In genomic region chr12:7935773-7936581, GRCh38 we compare ENCODE assay signal across 8 cellular contexts. TPM values are rescaled to one million over a fixed set of nuclear protein-coding genes. Genes with fewer than 3 reads are reported as not detected.
DNase-seq lines count a peak whose midpoint lies in the region; ATAC-seq and TF ChIP-seq lines count a peak whose summit lies in the region.

Gene SLC2A3, minus strand, starts transcription at chr12:7936187. Its CDS starts 153 bp downstream, at chr12:7936034.

- no TSS peak for BruUV-seq in PC-3 (replicated peaks; lab: Mats Ljungman, UMichigan)

- POLR2A ChIA-PET in RWPE1 (lab: Yijun Ruan, JAX; ENCODE audit: low non-redundant PET), result interaction anchor here (0.5 to 0.6 kb wide), 2 partner anchors 332 to 1479 kb away, joined by 3 read pairs; no protein-coding TSS in a partner anchor
- POLR2A ChIA-PET in naive thymus-derived CD8-positive, alpha-beta T cell (lab: Charles Lee), result interaction anchor here (0.6 to 7.5 kb wide), 23 partner anchors 9 to 992 kb away, joined by 3 to 311 read pairs (median 4); partner anchors contain the start of genes C12orf57, FOXJ2 and RNU7-1
- POLR2A ChIA-PET in PC-3 (lab: Charles Lee; ENCODE audit: unreplicated experiment), result interaction anchor here (0.6 kb wide), 1 partner anchor 25 kb away, joined by 4 read pairs; no protein-coding TSS in a partner anchor

- no peak for TF ChIP-seq CTCF in RWPE1 (conservative IDR thresholded peaks at IDR 0.05; ENCODE audit: low read depth)
- TF ChIP-seq CTCF in fibroblast of the aortic adventitia (IDR thresholded peaks at IDR 0.05; ENCODE audit: insufficient read depth, low read length), result no peak
- TF ChIP-seq CTCF in PC-3 (conservative IDR thresholded peaks at IDR 0.05; ENCODE audit: low read depth, low read length), result no peak

- no peaks in the 10 kb centered on the region for H3K79me2 ChIP-seq in PC-3 (ENCODE audit: low read length)

- H3K4me1 Mint-ChIP-seq in activated T-helper 17 cell treated with anti-CD3 and anti-CD28 coated beads, Interleukin-2, amount 50 U/mL, for 72 hours, result peaks cover 15% of the 10 kb centered on the region
- H3K4me1 Mint-ChIP-seq in naive thymus-derived CD8-positive, alpha-beta T cell, result peaks cover 6 to 17% (median 15%) of the 10 kb centered on the region in 4 donors

- H3F3A ChIP-seq in PC-3 (ENCODE audit: low read length, unreplicated experiment), result no peaks in the 10 kb centered on the region

- CTCF ChIA-PET in RWPE1 (lab: Yijun Ruan, JAX) (interaction anchor here (0.5 to 0.6 kb wide), 2 partner anchors 35 to 128 kb away, joined by 3 read pairs; no protein-coding TSS in a partner anchor), PC-3 (lab: Charles Lee) (interaction anchor here (0.6 kb wide), 1 partner anchor 56 kb away, joined by 7 read pairs; no protein-coding TSS in a partner anchor)

- no peaks in the 10 kb centered on the region for H3K9me3 ChIP-seq in PC-3 (ENCODE audit: low read length)

- no peak within 1 kb of the TSS for H3K9ac ChIP-seq in PC-3 (ENCODE audit: low read length)

- H3K9me2 ChIP-seq in PC-3 (replicated peaks; ENCODE audit: low read length), result no peaks in the 10 kb centered on the region

- H3K4me3 Mint-ChIP-seq in activated T-helper 17 cell treated with anti-CD3 and anti-CD28 coated beads, Interleukin-2, amount 50 U/mL, for 72 hours, result no peak within 1 kb of the TSS
- H3K4me3 Mint-ChIP-seq in naive thymus-derived CD8-positive, alpha-beta T cell, result no peak within 1 kb of the TSS

- H3K9me3 Mint-ChIP-seq in activated T-helper 17 cell treated with anti-CD3 and anti-CD28 coated beads, Interleukin-2, amount 50 U/mL, for 72 hours, result no peaks in the 10 kb centered on the region
- no peaks in the 10 kb centered on the region for H3K9me3 Mint-ChIP-seq in naive thymus-derived CD8-positive, alpha-beta T cell

- H3K4me2 ChIP-seq in PC-3 (ENCODE audit: low read length), result no peak within 1 kb of the TSS

- no peaks in the 10 kb centered on the region for H3K4me1 ChIP-seq in PC-3 (ENCODE audit: insufficient read depth, low read length)

- H3K4me3 ChIP-seq in fibroblast of the aortic adventitia (ENCODE audit: low read depth, low read length) (peak within 1 kb of the TSS; percentile 93), PC-3 (ENCODE audit: low read length) (no peak within 1 kb of the TSS)

- no peaks in the 10 kb centered on the region for H3K27me3 Mint-ChIP-seq in activated T-helper 17 cell treated with anti-CD3 and anti-CD28 coated beads, Interleukin-2, amount 50 U/mL, for 72 hours
- H3K27me3 Mint-ChIP-seq in naive thymus-derived CD8-positive, alpha-beta T cell, result no peaks in the 10 kb centered on the region

- DNase-seq in ELR (ENCODE audit: low read depth), result peak; percentile 94
- DNase-seq in RWPE1 (ENCODE audit: low spot score), result peak; percentile 46
- DNase-seq in fibroblast of the aortic adventitia (ENCODE audit: low read depth), result peak; percentile 97
- peak; percentile 57 to 92 (median 88) for DNase-seq in naive thymus-derived CD8-positive, alpha-beta T cell
- peak; percentile 84 for DNase-seq in stimulated activated naive CD4-positive, alpha-beta T cell treated with Interleukin-2 at 50 U/mL for 16 hours (lab: John Stamatoyannopoulos, UW)
- DNase-seq in PC-3, result no peak

- no peaks in the 10 kb centered on the region for H3K36me3 Mint-ChIP-seq in activated T-helper 17 cell treated with anti-CD3 and anti-CD28 coated beads, Interleukin-2, amount 50 U/mL, for 72 hours (ENCODE audit: low read depth)
- peaks cover 0 to 6% (median 0%) of the 10 kb centered on the region in 3 donors for H3K36me3 Mint-ChIP-seq in naive thymus-derived CD8-positive, alpha-beta T cell

- H3K27me3 ChIP-seq in PC-3 (ENCODE audit: low read length), result no peaks in the 10 kb centered on the region

- no peaks in the 10 kb centered on the region for H4K20me1 ChIP-seq in PC-3 (ENCODE audit: low read length)

- H3K27ac Mint-ChIP-seq in activated T-helper 17 cell treated with anti-CD3 and anti-CD28 coated beads, Interleukin-2, amount 50 U/mL, for 72 hours, result no peak within 1 kb of the TSS
- H3K27ac Mint-ChIP-seq in naive thymus-derived CD8-positive, alpha-beta T cell, result no peak within 1 kb of the TSS

- no peaks in the 10 kb centered on the region for H3K36me3 ChIP-seq in PC-3 (ENCODE audit: low read depth, low read length)

- ATAC-seq in HG02759 (IDR thresholded peaks at IDR 0.05; ENCODE audit: unreplicated experiment) (peak; percentile 45), PC-3 (no peak)
- ATAC-seq in activated T-helper 17 cell treated with anti-CD3 and anti-CD28 coated beads, Interleukin-2, amount 50 U/mL, for 72 hours (replicated peaks), result peak; percentile 76
- peak; percentile 66 to 70 for ATAC-seq in naive thymus-derived CD8-positive, alpha-beta T cell

- intact Hi-C loops in PC-3 (cut with micrococcal nuclease), result no loop called here

- H2AFZ ChIP-seq in PC-3 (ENCODE audit: low read length), result no peak within 1 kb of the TSS

- no peak within 1 kb of the TSS for H3K27ac ChIP-seq in RWPE1
- H3K27ac ChIP-seq in PC-3 (ENCODE audit: low read length), result no peak within 1 kb of the TSS

RNA-seq across cellular contexts. Expression of gene SLC2A3, which starts in this region (rescaled TPM):
- 1,000 to 10,000 TPM in 1 of 2 donors, 100 to 1,000 TPM in 1; 296 to 1,246 TPM for total RNA-seq in activated T-helper 17 cell treated with anti-CD3 and anti-CD28 coated beads, Interleukin-2, amount 50 U/mL, for 72 hours
- total RNA-seq in fibroblast of the aortic adventitia (ENCODE audit: low replicate concordance), result 42.4 and 49.6 TPM in 2 replicates
- 100 to 1,000 TPM; 108 to 115 TPM for total RNA-seq in naive thymus-derived CD8-positive, alpha-beta T cell
- polyA plus RNA-seq in naive thymus-derived CD8-positive, alpha-beta T cell, result 10 to 100 TPM; 47.6 to 88.0 (median 71.8) TPM
- total RNA-seq in PC-3 (2014; rRNA removed), result not detected in 2 replicates

Comparison
In these comparisons a context has a peak if more than half of its experiments do, and no peak if none do; other contexts are left out.
1. RNA of gene SLC2A3 (total RNA-seq): 296 to 1,246 TPM in activated T-helper 17 cell treated with anti-CD3 and anti-CD28 coated beads, Interleukin-2, amount 50 U/mL, for 72 hours, 108 to 115 TPM in naive thymus-derived CD8-positive, alpha-beta T cell and 42.4 to 49.6 TPM in fibroblast of the aortic adventitia; not detected in PC-3; every median in the first group is over 10 times any median in the second.